In the genomic region with DNA sequence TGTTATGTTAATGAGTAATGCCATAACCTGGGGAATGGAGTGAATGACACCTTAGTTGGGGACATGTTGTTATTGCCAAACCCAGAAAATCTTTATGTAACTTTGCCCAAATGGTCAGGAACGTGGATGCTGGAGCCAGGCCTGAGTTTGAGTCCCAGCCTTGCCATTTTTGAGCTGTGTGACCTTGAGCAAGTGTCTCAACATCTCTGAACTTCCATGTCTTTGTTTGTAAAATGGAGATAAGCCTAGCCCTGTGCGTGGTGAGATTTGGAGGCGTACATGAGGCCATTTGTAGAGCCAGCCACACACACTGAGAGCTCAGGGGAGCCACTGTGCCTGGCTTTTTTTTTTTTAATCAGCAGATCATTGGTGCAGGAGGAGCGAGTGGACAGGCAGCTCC, we compare ENCODE assay signal across 28 cellular contexts.
"Had no signal": no experiment of that assay in that cellular context is flagged by ENCODE, and none has a peak within 500 bp of the region (broad histone marks: within the 10 kb centered on the region; RNA-seq: fewer than 3 reads in every experiment).

No MANE protein-coding gene starts in this region.

- H3K27ac Mint-ChIP-seq: immature natural killer cell; memory B cell; mesothelial cell of epicardium; natural killer cell; stimulated activated effector memory CD8-positive, alpha-beta T cell treated with anti-CD3 and anti-CD28 coated beads, Interleukin-12 subunit alpha, Interleukin-12 subunit beta, amount 100 ng/mL, for 72 hours had no signal

- H3K9me3 ChIP-seq: esophagus muscularis mucosa, gastrocnemius medialis, left ventricle myocardium inferior, lower lobe of right lung, ovary, right atrium auricular region, suprapubic skin, tibial artery, upper lobe of left lung, uterus had no signal

- H3K4me3 Mint-ChIP-seq: immature natural killer cell; memory B cell; mesothelial cell of epicardium; natural killer cell; neural crest cell; stimulated activated effector memory CD8-positive, alpha-beta T cell treated with anti-CD3 and anti-CD28 coated beads, Interleukin-12 subunit alpha, Interleukin-12 subunit beta, amount 100 ng/mL, for 72 hours had no signal

- ATAC-seq: gastrocnemius medialis; left cardiac atrium; lower lobe of right lung; natural killer cell; stimulated activated naive CD8-positive, alpha-beta T cell treated with anti-CD3 and anti-CD28 coated beads, Interleukin-15, Interleukin-2, amounts not matched to agents 100 U/mL and 50 U/mL, for 24 hours had no signal

- H3K4me1 ChIP-seq: gastrocnemius medialis, lower lobe of right lung, right atrium auricular region, upper lobe of left lung, uterus had no signal

- H3K4me2 ChIP-seq: smooth muscle cell had no signal

- H3K4me3 ChIP-seq: esophagus muscularis mucosa, gastrocnemius medialis, left ventricle myocardium inferior, lower lobe of right lung, ovary, right atrium auricular region, smooth muscle cell, suprapubic skin, tibial artery, upper lobe of left lung, uterus had no signal

- H3K4me1 Mint-ChIP-seq: immature natural killer cell; memory B cell; natural killer cell; stimulated activated effector memory CD8-positive, alpha-beta T cell treated with anti-CD3 and anti-CD28 coated beads, Interleukin-12 subunit alpha, Interleukin-12 subunit beta, amount 100 ng/mL, for 72 hours had no signal

- DNase-seq: cortex of kidney; effector memory CD4-positive, alpha-beta T cell; gastrocnemius medialis; glutamatergic neuron; immature natural killer cell; left cardiac atrium; left ventricle myocardium inferior; lower lobe of right lung; natural killer cell; nucleus accumbens; ovary; stimulated activated CD4-positive, alpha-beta T cell treated with anti-CD3 and anti-CD28 coated beads, Interleukin-4, amount 100 ng/mL, for 1 hour; stimulated activated CD8-positive, alpha-beta memory T cell treated with anti-CD3 and anti-CD28 coated beads, Interleukin-4, amount 100 ng/mL, for 48 hours; stimulated activated naive CD8-positive, alpha-beta T cell treated with anti-CD3 and anti-CD28 coated beads, Interleukin-15, Interleukin-2, amounts not matched to agents 100 U/mL and 50 U/mL, for 24 hours; upper lobe of left lung; uterus had no signal

- FAIRE-seq: endometrium, keratinocyte had no signal

- H3K27me3 ChIP-seq: ovary, right atrium auricular region, tibial artery, upper lobe of left lung had no signal

- H3K36me3 ChIP-seq: esophagus muscularis mucosa, gastrocnemius medialis, left ventricle myocardium inferior, lower lobe of right lung, ovary, right atrium auricular region, suprapubic skin, tibial artery, upper lobe of left lung, uterus had no signal

- H3K36me3 Mint-ChIP-seq: immature natural killer cell; memory B cell; mesothelial cell of epicardium; natural killer cell; stimulated activated effector memory CD8-positive, alpha-beta T cell treated with anti-CD3 and anti-CD28 coated beads, Interleukin-12 subunit alpha, Interleukin-12 subunit beta, amount 100 ng/mL, for 72 hours had no signal

- H3K27ac ChIP-seq: epithelial cell of prostate, esophagus muscularis mucosa, gastrocnemius medialis, left ventricle myocardium inferior, lower lobe of right lung, ovary, right atrium auricular region, suprapubic skin, tibial artery, upper lobe of left lung, uterus had no signal
